Comparison of ENCODE assay signal across 29 cellular contexts in genomic region chr11:3990406-3990805, GRCh38.
A peak's percentile ranks its signal among the peaks of the same experiment; 100 is the strongest.
DNase-seq lines count a peak whose midpoint lies in the region; ATAC-seq, FAIRE-seq and TF ChIP-seq lines count a peak whose summit lies in the region.
"Had no signal": no experiment of that assay in that cellular context is flagged by ENCODE, and none has a peak within 500 bp of the region (broad histone marks: within the 10 kb centered on the region; RNA-seq: fewer than 3 reads in every experiment).

No MANE protein-coding gene starts in this region.

- peak; percentile 48 for FAIRE-seq in HTR-8/SVneo (lab: Jason Lieb, UNC)
- FAIRE-seq: kidney, TTC549 had no signal

- H3K27me3 ChIP-seq in CD4-positive, CD25-positive, alpha-beta regulatory T cell (ENCODE audit: control insufficient read depth, insufficient read depth, low read length): no peaks in the 10 kb centered on the region
- H3K27me3 ChIP-seq in gastrocnemius medialis: no peaks in the 10 kb centered on the region
- H3K27me3 ChIP-seq: heart right ventricle, right lobe of liver, SJCRH30, spleen, thyroid gland, vagina had no signal

- H3K27ac Mint-ChIP-seq in activated CD4-positive, alpha-beta T cell treated with anti-CD3 and anti-CD28 coated beads, Interleukin-2, amount 10 ng/mL, durations not matched to agents 24 days and 14 days: peak overlapping the region; percentile 15
- peak overlapping the region in 2 of 3 donors; percentile 1 to 14 for H3K27ac Mint-ChIP-seq in CD4-positive, CD25-positive, alpha-beta regulatory T cell
- peak overlapping the region; percentile 46 for H3K27ac Mint-ChIP-seq in activated naive CD8-positive, alpha-beta T cell treated with anti-CD3 and anti-CD28 coated beads, Interleukin-2, amount 10 ng/mL, durations not matched to agents 7 days and 5 days
- H3K27ac Mint-ChIP-seq: progenitor cell of endocrine pancreas had no signal

- in situ Hi-C loops in gastrocnemius medialis (cut with MboI; ENCODE audit: low sequenced_read_pairs in 4 of 4): loop anchor here in 1 of 4 donors (10.0 kb wide), 1 partner anchor 56 kb away; no protein-coding TSS in a partner anchor

- peaks cover 8% of the 10 kb centered on the region for H3K4me1 ChIP-seq in CD4-positive, CD25-positive, alpha-beta regulatory T cell (ENCODE audit: control insufficient read depth, insufficient read depth, low read length, poor library complexity, severe bottlenecking)
- H3K4me1 ChIP-seq in gastrocnemius medialis: peaks cover 28 to 29% of the 10 kb centered on the region in 2 donors
- H3K4me1 ChIP-seq: SJCRH30 had no signal

- peaks cover 41% of the 10 kb centered on the region for H3K36me3 Mint-ChIP-seq in activated CD4-positive, alpha-beta T cell treated with anti-CD3 and anti-CD28 coated beads, Interleukin-2, amount 10 ng/mL, durations not matched to agents 24 days and 14 days (ENCODE audit: low read depth)
- peaks cover 25% of the 10 kb centered on the region for H3K36me3 Mint-ChIP-seq in CD4-positive, CD25-positive, alpha-beta regulatory T cell
- H3K36me3 Mint-ChIP-seq in activated naive CD8-positive, alpha-beta T cell treated with anti-CD3 and anti-CD28 coated beads, Interleukin-2, amount 10 ng/mL, durations not matched to agents 7 days and 5 days: peaks cover 37% of the 10 kb centered on the region

- TF ChIP-seq CTCF in gastrocnemius medialis (IDR thresholded peaks at IDR 0.05 in 4 of 5, conservative IDR thresholded peaks at IDR 0.05 in 1 of 5): no peak

- H3K27me3 Mint-ChIP-seq in activated CD4-positive, alpha-beta T cell treated with anti-CD3 and anti-CD28 coated beads, Interleukin-2, amount 10 ng/mL, durations not matched to agents 24 days and 14 days: no peaks in the 10 kb centered on the region
- no peaks in the 10 kb centered on the region for H3K27me3 Mint-ChIP-seq in CD4-positive, CD25-positive, alpha-beta regulatory T cell
- H3K27me3 Mint-ChIP-seq in activated naive CD8-positive, alpha-beta T cell treated with anti-CD3 and anti-CD28 coated beads, Interleukin-2, amount 10 ng/mL, durations not matched to agents 7 days and 5 days: no peaks in the 10 kb centered on the region

- H3K4me3 ChIP-seq in CD4-positive, CD25-positive, alpha-beta regulatory T cell (ENCODE audit: low read depth, low read length): peak overlapping the region; percentile 51
- H3K4me3 ChIP-seq in gastrocnemius medialis: no peak overlapping the region
- H3K4me3 ChIP-seq: GM12878, heart right ventricle, right lobe of liver, SJCRH30, thyroid gland, vagina had no signal

- H3K9me3 ChIP-seq in CD4-positive, CD25-positive, alpha-beta regulatory T cell (ENCODE audit: control insufficient read depth in 2 of 2, low read length in 2 of 2): peaks cover 3 to 8% of the 10 kb centered on the region in 2 experiments
- H3K9me3 ChIP-seq in gastrocnemius medialis: no peaks in the 10 kb centered on the region
- H3K9me3 ChIP-seq: right lobe of liver, thyroid gland had no signal

- no peak for DNase-seq in activated CD4-positive, alpha-beta T cell treated with anti-CD3 and anti-CD28 coated beads, Interleukin-2, amount 10 ng/mL, durations not matched to agents 24 days and 14 days
- DNase-seq in activated CD4-positive, alpha-beta T cell treated with anti-CD3 and anti-CD28 coated beads for 4 hours: no peak
- DNase-seq in CD4-positive, CD25-positive, alpha-beta regulatory T cell: no peak
- DNase-seq in HTR-8/SVneo (ENCODE audit: insufficient read length, low spot score) (no peak), gastrocnemius medialis (no peak), retina (no peak), DMS 273 treated with DMSO at 0.1 percent for 48 hours (lab: John Stamatoyannopoulos, UW) (no peak)
- DNase-seq in activated naive CD8-positive, alpha-beta T cell treated with anti-CD3 and anti-CD28 coated beads, Interleukin-2, amount 10 ng/mL, durations not matched to agents 7 days and 5 days: no peak
- DNase-seq: activated effector memory CD4-positive, alpha-beta T cell treated with anti-CD3 and anti-CD28 coated beads, Interleukin-2, amount 50 U/mL, for 16 hours; AML-193; DMS153; foreskin melanocyte; H7; heart right ventricle; kidney; NCI-H1048; NCI-H1694; NCI-H446 treated with DMSO at 0.1 percent for 48 hours; NCI-H774; right lobe of liver; RPMI8226; SJCRH30; spleen; stimulated activated CD4-positive, alpha-beta T cell treated with anti-CD3 and anti-CD28 coated beads, Interleukin-2, amount 100 ng/mL, for 24 hours had no signal

- POLR2A ChIA-PET in activated naive CD8-positive, alpha-beta T cell treated with anti-CD3 and anti-CD28 coated beads, Interleukin-2, amount 10 ng/mL, durations not matched to agents 7 days and 5 days (lab: Charles Lee): interaction anchor here (1.1 to 1.9 kb wide), 3 partner anchors 123 to 136 kb away, joined by 3 to 11 read pairs (median 6); no protein-coding TSS in a partner anchor

- H3K36me3 ChIP-seq in CD4-positive, CD25-positive, alpha-beta regulatory T cell (ENCODE audit: control insufficient read depth, insufficient read depth, low read length): peaks cover 6% of the 10 kb centered on the region
- H3K36me3 ChIP-seq in gastrocnemius medialis: no peaks in the 10 kb centered on the region
- H3K36me3 ChIP-seq: heart right ventricle, right lobe of liver, SJCRH30, thyroid gland, vagina had no signal

- intact Hi-C loops in activated CD4-positive, alpha-beta T cell treated with anti-CD3 and anti-CD28 coated beads, Interleukin-2, amount 10 ng/mL, durations not matched to agents 24 days and 14 days (cut with micrococcal nuclease): loop anchor here (5.0 kb wide), 1 partner anchor 67 kb away; no protein-coding TSS in a partner anchor
- intact Hi-C loops in gastrocnemius medialis (cut with DNase I; ENCODE audit: low total_unique reads): no loop called here

- peaks cover 42% of the 10 kb centered on the region for H3K4me1 Mint-ChIP-seq in activated CD4-positive, alpha-beta T cell treated with anti-CD3 and anti-CD28 coated beads, Interleukin-2, amount 10 ng/mL, durations not matched to agents 24 days and 14 days
- H3K4me1 Mint-ChIP-seq in CD4-positive, CD25-positive, alpha-beta regulatory T cell: peaks cover 35 to 60% (median 55%) of the 10 kb centered on the region in 4 donors
- peaks cover 44% of the 10 kb centered on the region for H3K4me1 Mint-ChIP-seq in activated naive CD8-positive, alpha-beta T cell treated with anti-CD3 and anti-CD28 coated beads, Interleukin-2, amount 10 ng/mL, durations not matched to agents 7 days and 5 days

- ATAC-seq in CD4-positive, CD25-positive, alpha-beta regulatory T cell (ENCODE audit: low read depth in 2 of 2): no peak
- no peak for ATAC-seq in activated naive CD8-positive, alpha-beta T cell treated with anti-CD3 and anti-CD28 coated beads, Interleukin-2, amount 10 ng/mL, durations not matched to agents 7 days and 5 days (ENCODE audit: low read depth)
- no peak for ATAC-seq in gastrocnemius medialis
- ATAC-seq: heart right ventricle had no signal

- H3K27ac ChIP-seq in CD4-positive, CD25-positive, alpha-beta regulatory T cell (ENCODE audit: insufficient read depth, low read length, poor library complexity, severe bottlenecking): no peak overlapping the region
- H3K27ac ChIP-seq in gastrocnemius medialis: no peak overlapping the region
- H3K27ac ChIP-seq: heart right ventricle, right lobe of liver, SJCRH30, thyroid gland, vagina had no signal

- peaks cover 19% of the 10 kb centered on the region for H3K9me3 Mint-ChIP-seq in activated CD4-positive, alpha-beta T cell treated with anti-CD3 and anti-CD28 coated beads, Interleukin-2, amount 10 ng/mL, durations not matched to agents 24 days and 14 days
- peaks cover 0 to 21% (median 6%) of the 10 kb centered on the region in 7 donors for H3K9me3 Mint-ChIP-seq in CD4-positive, CD25-positive, alpha-beta regulatory T cell
- peaks cover 5% of the 10 kb centered on the region for H3K9me3 Mint-ChIP-seq in activated naive CD8-positive, alpha-beta T cell treated with anti-CD3 and anti-CD28 coated beads, Interleukin-2, amount 10 ng/mL, durations not matched to agents 7 days and 5 days

- no peak for TF ChIP-seq POLR2A in gastrocnemius medialis (IDR thresholded peaks at IDR 0.05)

- H3K4me3 Mint-ChIP-seq in activated CD4-positive, alpha-beta T cell treated with anti-CD3 and anti-CD28 coated beads, Interleukin-2, amount 10 ng/mL, durations not matched to agents 24 days and 14 days: peak overlapping the region; percentile 48
- no peak overlapping the region for H3K4me3 Mint-ChIP-seq in CD4-positive, CD25-positive, alpha-beta regulatory T cell
- H3K4me3 Mint-ChIP-seq in activated naive CD8-positive, alpha-beta T cell treated with anti-CD3 and anti-CD28 coated beads, Interleukin-2, amount 10 ng/mL, durations not matched to agents 7 days and 5 days: peak overlapping the region; percentile 33

Comparison
In these comparisons a context has a peak if more than half of its experiments do, and no peak if none do; other contexts are left out.
1. H3K4me3 Mint-ChIP-seq: peak in activated CD4-positive, alpha-beta T cell treated with anti-CD3 and anti-CD28 coated beads, Interleukin-2, amount 10 ng/mL, durations not matched to agents 24 days and 14 days (single experiment) and activated naive CD8-positive, alpha-beta T cell treated with anti-CD3 and anti-CD28 coated beads, Interleukin-2, amount 10 ng/mL, durations not matched to agents 7 days and 5 days (single experiment); none in CD4-positive, CD25-positive, alpha-beta regulatory T cell (0 of 4).
2. Peak in every context shown above with its lines, with median percentiles within 50 percentile points of each other: H3K27ac Mint-ChIP-seq.